ENCODE assay signal across 10 cellular contexts in genomic region chr7:158811461-158811860, GRCh38. TPM values are rescaled to one million over a fixed set of nuclear protein-coding genes. Genes with fewer than 3 reads are reported as not detected.
DNase-seq lines count a peak whose midpoint lies in the region; ATAC-seq, FAIRE-seq and TF ChIP-seq lines count a peak whose summit lies in the region.
"Had no signal": no experiment of that assay in that cellular context is flagged by ENCODE, and none has a peak within 500 bp of the region (broad histone marks: within the 10 kb centered on the region; RNA-seq: fewer than 3 reads in every experiment).

No MANE protein-coding gene starts in this region.

- no peak for TF ChIP-seq POLR2A in HepG2 (IDR thresholded peaks at IDR 0.05; ENCODE audit: insufficient read depth in 1 of 2, low read depth in 2 of 2, low read length in 2 of 2)
- TF ChIP-seq POLR2A in right lobe of liver (IDR thresholded peaks at IDR 0.05) = no peak

- POLR2A ChIA-PET in HepG2 (lab: Yijun Ruan, JAX) = interaction anchor here (0.7 to 1.5 kb wide), 2 partner anchors 38 to 52 kb away, joined by 3 to 6 read pairs; no protein-coding TSS in a partner anchor

- no peak for FAIRE-seq in HepG2 (lab: Jason Lieb, UNC)

- no peak overlapping the region for H2AFZ ChIP-seq in HepG2 (ENCODE audit: low read length)
- no peak overlapping the region for H2AFZ ChIP-seq in mammary epithelial cell (ENCODE audit: low read depth, low read length)

- peaks cover 3% of the 10 kb centered on the region; the same call in 1 of the 2 replicates for H4K20me1 ChIP-seq in HepG2 (ENCODE audit: insufficient read depth, low read length)
- no peaks in the 10 kb centered on the region for H4K20me1 ChIP-seq in mammary epithelial cell (ENCODE audit: insufficient read depth, low read length)

- H3K9ac ChIP-seq in HepG2 (ENCODE audit: insufficient read depth, low read depth, low read length) (no peak overlapping the region), mammary epithelial cell (ENCODE audit: insufficient read depth, low read length) (no peak overlapping the region)

- no peaks in the 10 kb centered on the region for H3K9me3 Mint-ChIP-seq in neural crest cell

- WGBS in HepG2 (ENCODE audit: low lambda C conversion rate) = 98% methylated on average over 8 of the region's 8 CpGs
- 77% methylated on average over 3 of the region's 8 CpGs for WGBS in right lobe of liver (ENCODE audit: insufficient coverage, low coverage, low lambda C conversion rate, missing lambda C conversion rate)
- WGBS in mammary epithelial cell (ENCODE audit: low coverage, missing lambda C conversion rate) = 71% methylated on average over 8 of the region's 8 CpGs

- H3K9me3 ChIP-seq in HepG2 (ENCODE audit: low read length) (no peaks in the 10 kb centered on the region), right lobe of liver (no peaks in the 10 kb centered on the region), mammary epithelial cell (replicated peaks; ENCODE audit: insufficient read depth, low read length) (no peaks in the 10 kb centered on the region)
- H3K9me3 ChIP-seq: ovary, SJSA1 had no signal

- peak overlapping the region; percentile 21 for H3K27ac Mint-ChIP-seq in neural crest cell (ENCODE audit: unreplicated experiment)

- intact Hi-C loops in HepG2 (cut with micrococcal nuclease; ENCODE audit: unreplicated experiment) = loop anchor here (10.0 kb wide), 1 partner anchor 107 kb away; the partner anchor contains the start of gene NCAPG2
- intact Hi-C loops in right lobe of liver (cut with DNase I) = no loop called here
- intact Hi-C loops in mammary epithelial cell (cut with micrococcal nuclease) = no loop called here

- TF ChIP-seq CTCF in HepG2 (CRISPR knock-in tag; IDR thresholded peaks at IDR 0.05) (no peak), right lobe of liver (IDR thresholded peaks at IDR 0.05) (no peak), mammary epithelial cell (conservative IDR thresholded peaks at IDR 0.05 in 1 of 2, IDR thresholded peaks at IDR 0.05 in 1 of 2; ENCODE audit: extremely low read depth in 1 of 2, insufficient read depth in 1 of 2, low read depth in 1 of 2, low read length in 2 of 2) (no peak), neural crest cell (conservative IDR thresholded peaks at IDR 0.05) (no peak)

- TF ChIP-seq RAD21 in HepG2 (CRISPR knock-in tag; IDR thresholded peaks at IDR 0.05) = no peak

- CTCF ChIA-PET in HepG2 (lab: Yijun Ruan, JAX; ENCODE audit: low intra/inter-chr PET ratio, low total read pairs) (no interaction called here), mammary epithelial cell (lab: Charles Lee; ENCODE audit: low non-redundant PET) (no interaction called here)

- H3K27me3 ChIP-seq in HepG2 (ENCODE audit: control insufficient read depth in 1 of 2, insufficient read depth in 2 of 2, low read length in 2 of 2) (no peaks in the 10 kb centered on the region), right lobe of liver (no peaks in the 10 kb centered on the region), mammary epithelial cell (ENCODE audit: insufficient read depth, low read length) (no peaks in the 10 kb centered on the region)
- H3K27me3 ChIP-seq: ovary, SJSA1 had no signal

- H3K79me2 ChIP-seq in HepG2 (ENCODE audit: insufficient read depth, low read length) = peaks cover 71% of the 10 kb centered on the region
- H3K79me2 ChIP-seq in mammary epithelial cell (ENCODE audit: insufficient read depth, low read length) = peaks cover 97% of the 10 kb centered on the region

- H3K4me3 ChIP-seq in HepG2 (replicated peaks in 1 of 3; ENCODE audit: insufficient read depth in 1 of 3, low read depth in 2 of 3, low read length in 3 of 3) = no peak overlapping the region
- no peak overlapping the region for H3K4me3 ChIP-seq in right lobe of liver
- H3K4me3 ChIP-seq in mammary epithelial cell (replicated peaks in 1 of 3; ENCODE audit: insufficient read depth in 1 of 3, low read depth in 2 of 3, low read length in 3 of 3) = no peak overlapping the region
- H3K4me3 ChIP-seq: ovary, SJSA1 had no signal

- no peaks in the 10 kb centered on the region for H3K36me3 Mint-ChIP-seq in neural crest cell (ENCODE audit: low read depth)

- dilution Hi-C loops in mammary epithelial cell (cut with HindIII; ENCODE audit: low sequenced_read_pairs) = no loop called here

- H3K4me2 ChIP-seq in HepG2 (ENCODE audit: low read depth, low read length) = no peak overlapping the region
- peak overlapping the region; percentile 5 for H3K4me2 ChIP-seq in mammary epithelial cell (ENCODE audit: insufficient read depth, low read depth, low read length)

- DNase-seq in HepG2 (ENCODE audit: low spot score) = no peak
- no peak for DNase-seq in right lobe of liver
- peak; percentile 84 for DNase-seq in mammary epithelial cell
- no peak for DNase-seq in neural crest cell (ENCODE audit: low read depth, low spot score)
- no peak for DNase-seq in NCI-H1105 (lab: John Stamatoyannopoulos, UW)
- no peak for DNase-seq in NCI-H2081 treated with DMSO at 0.1 percent for 48 hours (lab: John Stamatoyannopoulos, UW)
- no peak for DNase-seq in NCI-H774 (lab: John Stamatoyannopoulos, UW)

- peaks cover 35% of the 10 kb centered on the region for H3K4me1 ChIP-seq in HepG2 (ENCODE audit: insufficient read depth, low read length)
- H3K4me1 ChIP-seq in right lobe of liver = no peaks in the 10 kb centered on the region
- peaks cover 36% of the 10 kb centered on the region for H3K4me1 ChIP-seq in mammary epithelial cell (ENCODE audit: insufficient read depth, low read length)

- in situ Hi-C loops in HepG2 (cut with HindIII; ENCODE audit: extremely low pct_ligation_motif_present, low pct_unique_long_range_greater_than_20kb) = no loop called here
- in situ Hi-C loops in mammary epithelial cell (cut with MboI; ENCODE audit: low sequenced_read_pairs in 2 of 2) = no loop called here

- H3K4me1 Mint-ChIP-seq in neural crest cell = peaks cover 19% of the 10 kb centered on the region

- no TSS peak for BruUV-seq in HepG2 (replicated peaks; lab: Mats Ljungman, UMichigan)
- no TSS peak for BruUV-seq in mammary epithelial cell (replicated peaks; lab: Mats Ljungman, UMichigan)

- H3K36me3 ChIP-seq in HepG2 (replicated peaks in 1 of 2; ENCODE audit: control insufficient read depth in 1 of 2, insufficient read depth in 2 of 2, low read length in 2 of 2) (peaks cover 1 to 22% of the 10 kb centered on the region in 2 experiments; a peak in 3 of 5 replicates), right lobe of liver (no peaks in the 10 kb centered on the region), mammary epithelial cell (ENCODE audit: insufficient read depth, low read length) (peaks cover 9% of the 10 kb centered on the region)
- H3K36me3 ChIP-seq: ovary had no signal

- H3K27ac ChIP-seq in HepG2 (ENCODE audit: extremely low read length, insufficient read depth, low read length) (no peak overlapping the region), right lobe of liver (no peak overlapping the region), mammary epithelial cell (ENCODE audit: insufficient read depth, low read depth, low read length) (peak overlapping the region; percentile 63)
- H3K27ac ChIP-seq: SJSA1 had no signal

- TF ChIP-seq EP300 in HepG2 (IDR thresholded peaks at IDR 0.05; ENCODE audit: low read depth in 2 of 2, low read length in 2 of 2) = no peak
- no peak for TF ChIP-seq EP300 in HepG2 (CRISPR knock-in tag; IDR thresholded peaks at IDR 0.05; ENCODE audit: borderline replicate concordance)

- ATAC-seq in HepG2 (no peak), right lobe of liver (no peak), HG03175 (IDR thresholded peaks at IDR 0.05; ENCODE audit: unreplicated experiment) (no peak)

- no peaks in the 10 kb centered on the region for H3K27me3 Mint-ChIP-seq in neural crest cell (ENCODE audit: low read depth)

- H3K4me3 Mint-ChIP-seq in neural crest cell = no peak overlapping the region

RNA-seq across cellular contexts. Expression of gene ESYT2, which starts 17.8 kb away (rescaled TPM):
- total RNA-seq in HepG2 (2016; rRNA removed; fragmentation: Illumina TruSeq; extraction: Trizol) (26.0 and 37.3 TPM in 2 replicates), right lobe of liver (10 to 100 TPM; 19.7 to 28.7 (median 24.2) TPM), mammary epithelial cell (100 to 1,000 TPM in 1 of 2 donors, 10 to 100 TPM in 1; 78.9 to 101 TPM), neural crest cell (21.1 and 23.3 TPM in 2 replicates)
- 23.2 and 25.4 TPM in 2 replicates for total RNA-seq in HepG2 (2016; cell fraction: cytosol; rRNA removed; fragmentation: Illumina TruSeq; extraction: Trizol; ENCODE audit: low read depth)
- total RNA-seq in HepG2 (2016; cell fraction: insoluble cytoplasmic fraction; rRNA removed; fragmentation: Illumina TruSeq; extraction: Trizol) = 23.4 and 37.6 TPM in 2 replicates
- 25.1 and 27.8 TPM in 2 replicates for total RNA-seq in HepG2 (2016; cell fraction: membrane; rRNA removed; fragmentation: Illumina TruSeq; extraction: Trizol)
- 30.5 and 36.8 TPM in 2 replicates for total RNA-seq in HepG2 (2016; cell fraction: nucleus; rRNA removed; fragmentation: Illumina TruSeq; extraction: Trizol)
- polyA plus RNA-seq in HepG2 (2011; rRNA removed) (28.5 and 29.6 TPM in 2 replicates), mammary epithelial cell (60.5 TPM)
- 21.0 and 24.9 TPM in 2 replicates for polyA plus RNA-seq in HepG2 (2011; cell fraction: cytosol; rRNA removed)
- 30.7 and 35.6 TPM in 2 replicates for polyA plus RNA-seq in HepG2 (2011; cell fraction: nucleus; rRNA removed)
- polyA plus RNA-seq in HepG2 (2012) = 24.9 and 27.0 TPM in 2 replicates
- polyA plus RNA-seq in HepG2 (2016; cell fraction: cytosol; fragmentation: Illumina TruSeq; extraction: Trizol; ENCODE audit: low read depth) = 6.2 and 6.5 TPM in 2 replicates
- 18.2 and 18.4 TPM in 2 replicates for polyA plus RNA-seq in HepG2 (2016; cell fraction: insoluble cytoplasmic fraction; fragmentation: Illumina TruSeq; extraction: Trizol; ENCODE audit: low read depth)
- 12.5 and 13.5 TPM in 2 replicates for polyA plus RNA-seq in HepG2 (2016; cell fraction: membrane; fragmentation: Illumina TruSeq; extraction: Trizol; ENCODE audit: low read depth)
- polyA plus RNA-seq in HepG2 (2016; cell fraction: nucleus; fragmentation: Illumina TruSeq; extraction: Trizol; ENCODE audit: insufficient read depth, low read depth) = 36.5 and 39.4 TPM in 2 replicates
- polyA minus RNA-seq in HepG2 (2011; rRNA and poly(A)+ RNA removed; ENCODE audit: low replicate concordance) = 37.9 and 66.1 TPM in 2 replicates
- polyA minus RNA-seq in HepG2 (2011; cell fraction: cytosol; rRNA and poly(A)+ RNA removed) = 35.0 and 40.6 TPM in 2 replicates
- polyA minus RNA-seq in HepG2 (2011; cell fraction: nucleus; rRNA and poly(A)+ RNA removed) = 30.6 and 37.2 TPM in 2 replicates
- polyA minus RNA-seq in mammary epithelial cell = 84.7 TPM

RNA-seq across cellular contexts. Expression of gene DYNC2I1, which starts 44.9 kb away (rescaled TPM):
- total RNA-seq in HepG2 (2016; rRNA removed; fragmentation: Illumina TruSeq; extraction: Trizol) = 3.4 and 4.9 TPM in 2 replicates
- 11.3 and 18.9 TPM in 2 replicates for total RNA-seq in HepG2 (2016; cell fraction: cytosol; rRNA removed; fragmentation: Illumina TruSeq; extraction: Trizol; ENCODE audit: low read depth)
- 3.1 and 3.9 TPM in 2 replicates for total RNA-seq in HepG2 (2016; cell fraction: insoluble cytoplasmic fraction; rRNA removed; fragmentation: Illumina TruSeq; extraction: Trizol)
- 4.8 and 9.2 TPM in 2 replicates for total RNA-seq in HepG2 (2016; cell fraction: membrane; rRNA removed; fragmentation: Illumina TruSeq; extraction: Trizol)
- 3.6 and 5.0 TPM in 2 replicates for total RNA-seq in HepG2 (2016; cell fraction: nucleus; rRNA removed; fragmentation: Illumina TruSeq; extraction: Trizol)
- polyA plus RNA-seq in HepG2 (2011; rRNA removed) = 8.6 and 9.1 TPM in 2 replicates
- 5.3 and 9.7 TPM in 2 replicates for polyA plus RNA-seq in HepG2 (2011; cell fraction: cytosol; rRNA removed)
- polyA plus RNA-seq in HepG2 (2011; cell fraction: nucleus; rRNA removed) = 24.5 and 26.0 TPM in 2 replicates
- 4.3 and 5.5 TPM in 2 replicates for polyA plus RNA-seq in HepG2 (2012)
- polyA plus RNA-seq in HepG2 (2016; cell fraction: cytosol; fragmentation: Illumina TruSeq; extraction: Trizol; ENCODE audit: low read depth) = 0.75 and 0.90 TPM in 2 replicates
- polyA plus RNA-seq in HepG2 (2016; cell fraction: insoluble cytoplasmic fraction; fragmentation: Illumina TruSeq; extraction: Trizol; ENCODE audit: low read depth) = 3.5 and 4.2 TPM in 2 replicates
- polyA plus RNA-seq in HepG2 (2016; cell fraction: membrane; fragmentation: Illumina TruSeq; extraction: Trizol; ENCODE audit: low read depth) = 0.78 and 0.89 TPM in 2 replicates
- 9.9 and 10.3 TPM in 2 replicates for polyA plus RNA-seq in HepG2 (2016; cell fraction: nucleus; fragmentation: Illumina TruSeq; extraction: Trizol; ENCODE audit: insufficient read depth, low read depth)
- 3.9 and 5.9 TPM in 2 replicates for polyA minus RNA-seq in HepG2 (2011; rRNA and poly(A)+ RNA removed; ENCODE audit: low replicate concordance)
- 1.9 and 2.6 TPM in 2 replicates for polyA minus RNA-seq in HepG2 (2011; cell fraction: cytosol; rRNA and poly(A)+ RNA removed)
- polyA minus RNA-seq in HepG2 (2011; cell fraction: nucleus; rRNA and poly(A)+ RNA removed) = 8.8 and 11.6 TPM in 2 replicates
- 1 to 10 TPM; 3.5 to 6.6 (median 4.6) TPM for total RNA-seq in right lobe of liver
- total RNA-seq in mammary epithelial cell = 10 to 100 TPM in 1 of 2 donors, 1 to 10 TPM in 1; 5.0 to 18.4 TPM
- polyA plus RNA-seq in mammary epithelial cell = 10.5 TPM
- 2.3 TPM for polyA minus RNA-seq in mammary epithelial cell
- 27.3 and 27.8 TPM in 2 replicates for total RNA-seq in neural crest cell
